16 cellular contexts compared by ENCODE assay signal in the genomic region with DNA sequence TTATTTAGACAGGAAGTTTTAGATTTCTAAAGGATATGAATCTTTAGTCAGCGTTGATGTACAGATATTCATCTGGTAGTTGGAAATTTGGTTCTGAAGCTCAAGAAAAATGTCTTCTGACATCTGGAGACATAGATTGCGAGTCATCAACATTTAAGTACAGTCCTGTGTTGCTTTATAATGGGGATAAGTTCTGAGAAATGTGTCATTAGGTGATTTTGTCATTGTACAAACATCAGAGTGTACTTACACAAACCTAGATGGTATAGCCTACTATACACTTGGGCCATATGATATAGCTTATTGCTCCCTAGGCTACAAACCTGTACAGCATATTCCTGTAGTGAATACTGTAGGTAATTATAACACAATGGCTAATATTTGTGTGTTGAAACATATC.
"Had no signal": no experiment of that assay in that cellular context is flagged by ENCODE, and none has a peak within 500 bp of the region (broad histone marks: within the 10 kb centered on the region; RNA-seq: fewer than 3 reads in every experiment).

No MANE protein-coding gene starts in this region.

- H3K36me3 Mint-ChIP-seq: natural killer cell; stimulated activated effector memory CD8-positive, alpha-beta T cell treated with anti-CD3 and anti-CD28 coated beads, Interleukin-12 subunit alpha, Interleukin-12 subunit beta, amount 100 ng/mL, for 72 hours had no signal

- H3K27me3 Mint-ChIP-seq: activated CD4-positive, alpha-beta T cell treated with anti-CD3 and anti-CD28 coated beads, Interleukin-2, amount 10 ng/mL, durations not matched to agents 24 days and 14 days had no signal

- H3K9me3 Mint-ChIP-seq: activated CD4-positive, alpha-beta T cell treated with anti-CD3 and anti-CD28 coated beads, Interleukin-2, amount 10 ng/mL, durations not matched to agents 24 days and 14 days; activated naive CD4-positive, alpha-beta T cell treated with anti-CD3 and anti-CD28 coated beads, Interleukin-2, amount 50 U/mL, for 72 hours; immature natural killer cell; natural killer cell; stimulated activated effector memory CD8-positive, alpha-beta T cell treated with anti-CD3 and anti-CD28 coated beads, Interleukin-12 subunit alpha, Interleukin-12 subunit beta, amount 100 ng/mL, for 72 hours had no signal

- H3K27ac ChIP-seq: neutrophil, thyroid gland had no signal

- H3K36me3 ChIP-seq: neutrophil had no signal

- H3K4me1 ChIP-seq: thyroid gland had no signal

- H3K9me3 ChIP-seq: neutrophil, thyroid gland had no signal

- FAIRE-seq: colon, endometrium had no signal

- H3K27ac Mint-ChIP-seq: activated CD4-positive, alpha-beta T cell treated with anti-CD3 and anti-CD28 coated beads, Interleukin-2, amount 10 ng/mL, durations not matched to agents 24 days and 14 days; activated CD8-positive, alpha-beta T cell treated with anti-CD3 and anti-CD28 coated beads, Interleukin-2, amount 10 ng/mL, durations not matched to agents 7 days and 5 days; activated naive CD4-positive, alpha-beta T cell treated with anti-CD3 and anti-CD28 coated beads, Interleukin-2, amount 50 U/mL, for 72 hours; immature natural killer cell; natural killer cell; stimulated activated effector memory CD8-positive, alpha-beta T cell treated with anti-CD3 and anti-CD28 coated beads, Interleukin-12 subunit alpha, Interleukin-12 subunit beta, amount 100 ng/mL, for 72 hours had no signal

- ATAC-seq: activated CD8-positive, alpha-beta T cell treated with anti-CD3 and anti-CD28 coated beads, Interleukin-2, amount 10 ng/mL, durations not matched to agents 7 days and 5 days; activated naive CD4-positive, alpha-beta T cell treated with anti-CD3 and anti-CD28 coated beads, Interleukin-2, amount 50 U/mL, for 72 hours; natural killer cell; stimulated activated effector memory CD8-positive, alpha-beta T cell treated with anti-CD3 and anti-CD28 coated beads, Interleukin-12 subunit alpha, Interleukin-12 subunit beta, amount 100 ng/mL, for 72 hours had no signal

- DNase-seq: activated CD4-positive, alpha-beta T cell treated with anti-CD3 and anti-CD28 coated beads, Interleukin-2, amount 10 ng/mL, durations not matched to agents 24 days and 14 days; activated CD4-positive, CD25-positive, alpha-beta regulatory T cell; activated CD8-positive, alpha-beta memory T cell treated with anti-CD3 and anti-CD28 coated beads, Interleukin-2, amount 50 U/mL, for 4 hours; activated CD8-positive, alpha-beta T cell treated with anti-CD3 and anti-CD28 coated beads, Interleukin-2, amount 10 ng/mL, durations not matched to agents 7 days and 5 days; activated gamma-delta T cell; activated T-cell treated with anti-CD3 and anti-CD28 coated beads, Interleukin-2, amount 50 U/mL, for 48 hours; foreskin melanocyte; immature natural killer cell; mesendoderm; natural killer cell; thyroid gland had no signal

- H3K4me3 Mint-ChIP-seq: activated CD4-positive, alpha-beta T cell treated with anti-CD3 and anti-CD28 coated beads, Interleukin-2, amount 10 ng/mL, durations not matched to agents 24 days and 14 days; activated CD8-positive, alpha-beta T cell treated with anti-CD3 and anti-CD28 coated beads, Interleukin-2, amount 10 ng/mL, durations not matched to agents 7 days and 5 days; immature natural killer cell; natural killer cell; stimulated activated effector memory CD8-positive, alpha-beta T cell treated with anti-CD3 and anti-CD28 coated beads, Interleukin-12 subunit alpha, Interleukin-12 subunit beta, amount 100 ng/mL, for 72 hours had no signal

- H3K27me3 ChIP-seq: neutrophil, thyroid gland had no signal

- H3K4me3 ChIP-seq: thyroid gland had no signal
